1 cellular context compared by ENCODE assay signal in the genomic region with DNA sequence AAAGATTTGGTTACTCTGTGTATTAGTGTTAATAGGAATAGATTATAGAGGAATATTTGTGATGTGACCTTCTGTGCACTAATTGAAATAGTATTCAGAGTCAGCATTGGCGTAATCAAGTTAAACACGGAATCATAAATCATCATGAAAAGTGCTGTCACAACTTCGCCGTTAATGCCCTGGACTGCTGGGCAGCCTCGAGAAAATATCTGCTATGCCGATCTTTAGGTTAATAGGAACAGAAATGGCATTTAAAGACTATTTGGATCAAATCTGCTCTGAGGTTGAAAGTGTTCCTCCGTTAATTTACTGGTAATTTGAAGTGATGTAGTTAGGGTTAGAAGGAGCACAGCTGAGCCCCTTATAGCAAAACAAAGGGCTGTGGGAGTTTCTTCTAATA.
TF ChIP-seq lines count a peak whose summit lies in the region.

No MANE protein-coding gene starts in this region.

TF ChIP-seq in HEK293, 187 proteins besides CTCF, POLR2A, EP300 and RAD21 (continued from another document):
- TF ChIP-seq ZBTB44 (tag by site-specific recombination; IDR thresholded peaks at IDR 0.05), result no peak
- TF ChIP-seq TCF7L2 (IDR thresholded peaks at IDR 0.05; ENCODE audit: borderline replicate concordance, low read depth, low read length), result peak; percentile 16; the same call in 1 of the 2 replicates
- TF ChIP-seq ZNF211 (tag by site-specific recombination; IDR thresholded peaks at IDR 0.05; ENCODE audit: low read depth), result no peak
- peak; percentile 44; the same call in 1 of the 2 replicates for TF ChIP-seq TRIM28 (IDR thresholded peaks at IDR 0.05; ENCODE audit: borderline replicate concordance, low read length)
